In genomic region chr4:164012396-164013027, GRCh38 we compare ENCODE assay signal across 7 cellular contexts.
DNase-seq lines count a peak whose midpoint lies in the region; ATAC-seq and TF ChIP-seq lines count a peak whose summit lies in the region.

No MANE protein-coding gene starts in this region.

- no peaks in the 10 kb centered on the region for H3K79me2 ChIP-seq in HCT116 (ENCODE audit: insufficient read depth, low read length)
- no peaks in the 10 kb centered on the region for H3K79me2 ChIP-seq in smooth muscle cell (ENCODE audit: low read depth)

- WGBS in smooth muscle cell (ENCODE audit: low lambda C conversion rate), result 7% methylated on average over 3 of the region's 3 CpGs

- RAD21 ChIA-PET in HCT116 (lab: Charles Lee; ENCODE audit: low non-redundant PET in 1 of 2, low total read pairs in 2 of 2, uncharacterized antibody in 2 of 2, unreplicated experiment in 2 of 2), result interaction anchor here (0.6 to 1.1 kb wide), 2 partner anchors 456 to 462 kb away, joined by 3 to 4 read pairs; no protein-coding TSS in a partner anchor

- H3K4me3 ChIP-seq in HCT116 (replicated peaks in 1 of 2; ENCODE audit: low read depth in 1 of 2, low read length in 2 of 2) (no peak overlapping the region), choroid plexus epithelial cell (ENCODE audit: low read depth, low read length) (no peak overlapping the region), smooth muscle cell (no peak overlapping the region)

- ATAC-seq in GM18511 (IDR thresholded peaks at IDR 0.05; ENCODE audit: unreplicated experiment) (peak; percentile 69), HCT116 (peak; percentile 99)

- H3K36me3 ChIP-seq in HCT116 (ENCODE audit: control insufficient read depth in 1 of 2, insufficient read depth in 2 of 2, low read length in 2 of 2) (no peaks in the 10 kb centered on the region), smooth muscle cell (ENCODE audit: low read depth) (no peaks in the 10 kb centered on the region)

- H3K9ac ChIP-seq in HCT116 (ENCODE audit: low read length) (no peak overlapping the region), smooth muscle cell (ENCODE audit: low read depth) (no peak overlapping the region)

- H3K9me2 ChIP-seq in HCT116 (ENCODE audit: insufficient read depth), result no peaks in the 10 kb centered on the region

- DNase-seq in HCT116 (ENCODE audit: low read depth, low spot score) (peak; percentile 29), NCI-H524 treated with DMSO at 0.1 percent for 48 hours (lab: John Stamatoyannopoulos, UW) (peak; percentile 0), choroid plexus epithelial cell (ENCODE audit: low read depth) (peak; percentile 1), smooth muscle cell (lab: John Stamatoyannopoulos, UW; ENCODE audit: unreplicated experiment) (no peak), AG08396 (ENCODE audit: low spot score) (no peak), NCI-H446 treated with DMSO at 0.1 percent for 48 hours (lab: John Stamatoyannopoulos, UW) (no peak)

- no peak for TF ChIP-seq POLR2A in HCT116 (IDR thresholded peaks at IDR 0.05; ENCODE audit: borderline replicate concordance, extremely low read depth, insufficient read depth, insufficient read length)

- no peak overlapping the region for H3K4me2 ChIP-seq in HCT116 (ENCODE audit: low read length)
- H3K4me2 ChIP-seq in smooth muscle cell, result no peak overlapping the region

- BruUV-seq in HCT116 (replicated peaks; lab: Mats Ljungman, UMichigan), result no TSS peak

- no peak overlapping the region for H3K27ac ChIP-seq in HCT116 (ENCODE audit: low read depth, low read length)
- no peak overlapping the region for H3K27ac ChIP-seq in smooth muscle cell (ENCODE audit: low read depth)

- H3F3A ChIP-seq in smooth muscle cell (ENCODE audit: low read depth), result no peaks in the 10 kb centered on the region

- peak; percentile 69 to 82 (median 72) for TF ChIP-seq CTCF in HCT116 (IDR thresholded peaks at IDR 0.05 in 2 of 3, conservative IDR thresholded peaks at IDR 0.05 in 1 of 3; ENCODE audit: borderline replicate concordance in 1 of 3, insufficient read depth in 1 of 3, low read depth in 2 of 3, low read length in 2 of 3)
- TF ChIP-seq CTCF in choroid plexus epithelial cell (conservative IDR thresholded peaks at IDR 0.05; ENCODE audit: low read depth, low read length), result no peak
- peak; percentile 59 for TF ChIP-seq CTCF in smooth muscle cell (IDR thresholded peaks at IDR 0.05; ENCODE audit: borderline replicate concordance, insufficient read depth, poor library complexity, severe bottlenecking)

- H4K20me1 ChIP-seq in HCT116 (ENCODE audit: insufficient read depth) (no peaks in the 10 kb centered on the region), smooth muscle cell (ENCODE audit: low read depth) (no peaks in the 10 kb centered on the region)

- TF ChIP-seq RAD21 in HCT116 (IDR thresholded peaks at IDR 0.05; ENCODE audit: low read depth), result peak; percentile 89

- peak overlapping the region; percentile 84 for H2AFZ ChIP-seq in HCT116 (ENCODE audit: low read depth, low read length, poor library complexity, severe bottlenecking)
- no peak overlapping the region for H2AFZ ChIP-seq in smooth muscle cell (ENCODE audit: low read depth)

- H3K4me1 ChIP-seq in HCT116 (ENCODE audit: control insufficient read depth in 1 of 2, insufficient read depth in 2 of 2, low read length in 2 of 2) (no peaks in the 10 kb centered on the region), smooth muscle cell (ENCODE audit: low read depth) (no peaks in the 10 kb centered on the region)

- H3K27me3 ChIP-seq in HCT116 (ENCODE audit: insufficient read depth, low read length) (no peaks in the 10 kb centered on the region), smooth muscle cell (ENCODE audit: low read depth) (no peaks in the 10 kb centered on the region)

- H3K9me3 ChIP-seq in HCT116 (ENCODE audit: control insufficient read depth in 1 of 2, insufficient read depth in 1 of 2, low read depth in 1 of 2, low read length in 2 of 2), result no peaks in the 10 kb centered on the region
- no peaks in the 10 kb centered on the region for H3K9me3 ChIP-seq in smooth muscle cell (replicated peaks; ENCODE audit: low read depth)

- POLR2A ChIA-PET in HCT116 (lab: Charles Lee), result no interaction called here

- intact Hi-C loops in HCT116 (cut with micrococcal nuclease), result loop anchor here (1.0 to 5.0 kb wide), 6 partner anchors 331 to 1516 kb away; no protein-coding TSS in a partner anchor

- CTCF ChIA-PET in HCT116 (lab: Charles Lee), result interaction anchor here (0.9 to 1.6 kb wide), 3 partner anchors 442 to 462 kb away, joined by 3 to 14 read pairs (median 8); no protein-coding TSS in a partner anchor

TF ChIP-seq in HCT116, 20 proteins besides CTCF, POLR2A, EP300 and RAD21:
- TF ChIP-seq YY1 (IDR thresholded peaks at IDR 0.05; ENCODE audit: extremely low read depth, insufficient replicate concordance, low read depth, low read length), result no peak
- TF ChIP-seq SIN3A (IDR thresholded peaks at IDR 0.05; ENCODE audit: low read depth), result no peak
- no peak for TF ChIP-seq FOSL1 (IDR thresholded peaks at IDR 0.05; ENCODE audit: low read depth)
- no peak for TF ChIP-seq SRF (IDR thresholded peaks at IDR 0.05; ENCODE audit: low read depth)
- no peak for TF ChIP-seq EZH2phosphoT487 (IDR thresholded peaks at IDR 0.05; ENCODE audit: borderline replicate concordance)
- no peak for TF ChIP-seq POLR2AphosphoS5 (IDR thresholded peaks at IDR 0.05; ENCODE audit: low read depth, low read length)
- TF ChIP-seq REST (IDR thresholded peaks at IDR 0.05; ENCODE audit: low read depth), result no peak
- TF ChIP-seq ELF1 (IDR thresholded peaks at IDR 0.05; ENCODE audit: borderline replicate concordance, low read depth), result no peak
- no peak for TF ChIP-seq ATF3 (IDR thresholded peaks at IDR 0.05)
- TF ChIP-seq SP1 (IDR thresholded peaks at IDR 0.05; ENCODE audit: low read depth), result no peak
- TF ChIP-seq ZBTB33 (IDR thresholded peaks at IDR 0.05; ENCODE audit: extremely low read depth, insufficient replicate concordance, low read length), result no peak
- TF ChIP-seq ZNF274 (IDR thresholded peaks at IDR 0.05; ENCODE audit: low read depth, low read length), result no peak
- no peak for TF ChIP-seq CBX3 (IDR thresholded peaks at IDR 0.05; ENCODE audit: low read depth)
- TF ChIP-seq EGR1 (IDR thresholded peaks at IDR 0.05; ENCODE audit: low read depth), result no peak
- TF ChIP-seq MAX (IDR thresholded peaks at IDR 0.05), result no peak
- TF ChIP-seq CEBPB (IDR thresholded peaks at IDR 0.05; ENCODE audit: low read depth), result no peak
- TF ChIP-seq JUND (IDR thresholded peaks at IDR 0.05), result no peak
- no peak for TF ChIP-seq EZH2 (IDR thresholded peaks at IDR 0.05)
- no peak for TF ChIP-seq ZFX (IDR thresholded peaks at IDR 0.05)
- no peak for TF ChIP-seq TCF7L2 (IDR thresholded peaks at IDR 0.05; ENCODE audit: borderline replicate concordance, extremely low read depth, insufficient read depth, insufficient read length)

Comparison
In these comparisons a context has a peak if more than half of its experiments do, and no peak if none do; other contexts are left out.
1. DNase-seq: peak in HCT116 (single experiment), NCI-H524 treated with DMSO at 0.1 percent for 48 hours (single experiment) and choroid plexus epithelial cell (single experiment); none in smooth muscle cell (single experiment), AG08396 (single experiment) and NCI-H446 treated with DMSO at 0.1 percent for 48 hours (single experiment).